Comparison of ENCODE assay signal across 15 cellular contexts in genomic region chr3:133568294-133569014, GRCh38. TPM values are rescaled to one million over a fixed set of nuclear protein-coding genes. Genes with fewer than 3 reads are reported as not detected.
A peak's percentile ranks its signal among the peaks of the same experiment; 100 is the strongest.
DNase-seq lines count a peak whose midpoint lies in the region; TF ChIP-seq lines count a peak whose summit lies in the region.
"Had no signal": no experiment of that assay in that cellular context is flagged by ENCODE, and none has a peak within 500 bp of the region (broad histone marks: within the 10 kb centered on the region; RNA-seq: fewer than 3 reads in every experiment).

No MANE protein-coding gene starts in this region.

- H3K9me3 ChIP-seq in CD8-positive, alpha-beta memory T cell (ENCODE audit: low read length) = no peaks in the 10 kb centered on the region
- H3K9me3 ChIP-seq: tibial artery had no signal

- peaks cover 9% of the 10 kb centered on the region for H3K27me3 Mint-ChIP-seq in activated T-helper 2 cell treated with anti-CD3 and anti-CD28 coated beads, Interferon-gamma antibody, Interleukin-2, Interleukin-4, amounts not matched to agents 10 μg/mL and 5 μg/mL and 100 μg/mL, durations not matched to agents 14 hours and 24 hours and 36 hours (ENCODE audit: low read depth)
- peaks cover 0 to 4% of the 10 kb centered on the region in 2 donors for H3K27me3 Mint-ChIP-seq in CD8-positive, alpha-beta memory T cell
- H3K27me3 Mint-ChIP-seq: activated B cell treated with CpG ODN at 0.5 μM for 24 hours had no signal

- H3K9ac ChIP-seq in mesendoderm (ENCODE audit: low read length) = no peak overlapping the region
- H3K9ac ChIP-seq: parathyroid adenoma had no signal

- WGBS in mesendoderm (ENCODE audit: extremely low coverage, insufficient coverage, low lambda C conversion rate) = no CpG with 5 or more reads among the region's 8 CpGs

- TF ChIP-seq CTCF in choroid plexus epithelial cell (conservative IDR thresholded peaks at IDR 0.05; ENCODE audit: low read depth, low read length) = no peak

- H3K27me3 ChIP-seq in mesendoderm (ENCODE audit: insufficient read depth, low read length, poor library complexity) = no peaks in the 10 kb centered on the region
- no peaks in the 10 kb centered on the region for H3K27me3 ChIP-seq in CD8-positive, alpha-beta memory T cell (ENCODE audit: insufficient read depth, low read length, poor library complexity, severe bottlenecking)
- H3K27me3 ChIP-seq: tibial artery had no signal

- H2BK5ac ChIP-seq in mesendoderm (ENCODE audit: low read length) = no peak overlapping the region

- H3K9me3 Mint-ChIP-seq in activated T-helper 2 cell treated with anti-CD3 and anti-CD28 coated beads, Interferon-gamma antibody, Interleukin-2, Interleukin-4, amounts not matched to agents 10 μg/mL and 5 μg/mL and 100 μg/mL, durations not matched to agents 14 hours and 24 hours and 36 hours = no peaks in the 10 kb centered on the region
- no peaks in the 10 kb centered on the region for H3K9me3 Mint-ChIP-seq in CD8-positive, alpha-beta memory T cell
- H3K9me3 Mint-ChIP-seq: activated B cell treated with CpG ODN at 0.5 μM for 24 hours, endodermal cell had no signal

- no peaks in the 10 kb centered on the region for H3K36me3 Mint-ChIP-seq in activated T-helper 2 cell treated with anti-CD3 and anti-CD28 coated beads, Interferon-gamma antibody, Interleukin-2, Interleukin-4, amounts not matched to agents 10 μg/mL and 5 μg/mL and 100 μg/mL, durations not matched to agents 14 hours and 24 hours and 36 hours (ENCODE audit: low read depth)
- H3K36me3 Mint-ChIP-seq in CD8-positive, alpha-beta memory T cell = no peaks in the 10 kb centered on the region
- H3K36me3 Mint-ChIP-seq: CD14-positive monocyte had no signal

- no peak overlapping the region for H2BK15ac ChIP-seq in mesendoderm (replicated peaks; ENCODE audit: low read depth)

- H2AK5ac ChIP-seq in mesendoderm (ENCODE audit: low read length) = no peak overlapping the region

- POLR2A ChIA-PET in CD8-positive, alpha-beta memory T cell (lab: Charles Lee) = no interaction called here

- no peak overlapping the region for H2BK120ac ChIP-seq in mesendoderm (ENCODE audit: low read depth, low read length)

- no peak overlapping the region for H4K5ac ChIP-seq in mesendoderm (ENCODE audit: low read length)

- H3K4me1 ChIP-seq in mesendoderm (ENCODE audit: control insufficient read depth, low read depth, low read length) = no peaks in the 10 kb centered on the region
- H3K4me1 ChIP-seq in CD8-positive, alpha-beta memory T cell (ENCODE audit: insufficient read depth, low read length) = peaks cover 12% of the 10 kb centered on the region

- DNase-seq in AG08396 (ENCODE audit: low spot score) = peak; percentile 51
- peak; percentile 57 for DNase-seq in LoVo (ENCODE audit: low spot score)
- peak; percentile 69 for DNase-seq in choroid plexus epithelial cell (ENCODE audit: low read depth)
- peak; percentile 39 for DNase-seq in mesendoderm
- no peak for DNase-seq in NCI-H748 (lab: John Stamatoyannopoulos, UW; ENCODE audit: unreplicated experiment)
- DNase-seq in activated T-helper 2 cell treated with anti-CD3 and anti-CD28 coated beads, Interferon-gamma antibody, Interleukin-2, Interleukin-4, amounts not matched to agents 10 μg/mL and 5 μg/mL and 100 μg/mL, durations not matched to agents 14 hours and 24 hours and 36 hours (ENCODE audit: low spot score) = no peak
- no peak for DNase-seq in CD8-positive, alpha-beta memory T cell
- no peak for DNase-seq in stimulated activated CD4-positive, alpha-beta T cell treated with anti-CD3 and anti-CD28 coated beads, Interleukin-2, amount 100 ng/mL, for 48 hours
- DNase-seq: activated B cell treated with CpG ODN at 0.5 μM for 24 hours, activated gamma-delta T cell, endodermal cell, NCI-H2029, tibial artery had no signal

- H3K4me3 ChIP-seq in choroid plexus epithelial cell (ENCODE audit: low read depth, low read length) (no peak overlapping the region), mesendoderm (ENCODE audit: low read length) (no peak overlapping the region)
- no peak overlapping the region for H3K4me3 ChIP-seq in CD8-positive, alpha-beta memory T cell (ENCODE audit: low read length)
- H3K4me3 ChIP-seq: tibial artery had no signal

- H3K79me1 ChIP-seq in mesendoderm (ENCODE audit: low read length) = no peaks in the 10 kb centered on the region

- H3K4me3 Mint-ChIP-seq in activated T-helper 2 cell treated with anti-CD3 and anti-CD28 coated beads, Interferon-gamma antibody, Interleukin-2, Interleukin-4, amounts not matched to agents 10 μg/mL and 5 μg/mL and 100 μg/mL, durations not matched to agents 14 hours and 24 hours and 36 hours (ENCODE audit: low read depth) = no peak overlapping the region
- H3K4me3 Mint-ChIP-seq in CD8-positive, alpha-beta memory T cell = no peak overlapping the region
- H3K4me3 Mint-ChIP-seq: activated B cell treated with CpG ODN at 0.5 μM for 24 hours, CD14-positive monocyte, endodermal cell had no signal

- H3K27ac ChIP-seq in mesendoderm (ENCODE audit: low read depth, low read length) = no peak overlapping the region
- H3K27ac ChIP-seq in CD8-positive, alpha-beta memory T cell (ENCODE audit: low read depth, low read length) = no peak overlapping the region
- H3K27ac ChIP-seq: parathyroid adenoma, tibial artery had no signal

- H3K36me3 ChIP-seq in mesendoderm (ENCODE audit: control insufficient read depth, insufficient read depth, low read length) = no peaks in the 10 kb centered on the region
- no peaks in the 10 kb centered on the region for H3K36me3 ChIP-seq in CD8-positive, alpha-beta memory T cell (ENCODE audit: insufficient read depth, low read length)
- H3K36me3 ChIP-seq: tibial artery had no signal

- H4K8ac ChIP-seq in mesendoderm (ENCODE audit: low read depth, low read length) = no peak overlapping the region

- H3K79me2 ChIP-seq in mesendoderm (ENCODE audit: control insufficient read depth, insufficient read depth, low read length) = no peaks in the 10 kb centered on the region
- H3K79me2 ChIP-seq: parathyroid adenoma had no signal

- intact Hi-C loops in activated T-helper 2 cell treated with anti-CD3 and anti-CD28 coated beads, Interferon-gamma antibody, Interleukin-2, Interleukin-4, amounts not matched to agents 10 μg/mL and 5 μg/mL and 100 μg/mL, durations not matched to agents 14 hours and 24 hours and 36 hours (cut with micrococcal nuclease) = no loop called here

- no peak overlapping the region for H3K27ac Mint-ChIP-seq in activated T-helper 2 cell treated with anti-CD3 and anti-CD28 coated beads, Interferon-gamma antibody, Interleukin-2, Interleukin-4, amounts not matched to agents 10 μg/mL and 5 μg/mL and 100 μg/mL, durations not matched to agents 14 hours and 24 hours and 36 hours
- peak overlapping the region in 2 of 8 donors; percentile 12 to 43 for H3K27ac Mint-ChIP-seq in CD8-positive, alpha-beta memory T cell
- H3K27ac Mint-ChIP-seq: activated B cell treated with CpG ODN at 0.5 μM for 24 hours, endodermal cell had no signal

- no peak overlapping the region for H3K18ac ChIP-seq in mesendoderm (ENCODE audit: low read length)

- H3K23ac ChIP-seq in mesendoderm (ENCODE audit: low read length) = no peak overlapping the region

- H3K4me1 Mint-ChIP-seq in activated T-helper 2 cell treated with anti-CD3 and anti-CD28 coated beads, Interferon-gamma antibody, Interleukin-2, Interleukin-4, amounts not matched to agents 10 μg/mL and 5 μg/mL and 100 μg/mL, durations not matched to agents 14 hours and 24 hours and 36 hours (ENCODE audit: low read depth) = peaks cover 16% of the 10 kb centered on the region
- peaks cover 16 to 24% (median 16%) of the 10 kb centered on the region in 3 donors for H3K4me1 Mint-ChIP-seq in CD8-positive, alpha-beta memory T cell

- CTCF ChIA-PET in CD8-positive, alpha-beta memory T cell (lab: Charles Lee) = interaction anchor here (0.7 to 2.4 kb wide), 3 partner anchors 22 to 81 kb away, joined by 3 to 12 read pairs (median 3); no protein-coding TSS in a partner anchor

- H3K4me2 ChIP-seq in mesendoderm (ENCODE audit: low read length) = no peak overlapping the region

- H3K56ac ChIP-seq in mesendoderm (ENCODE audit: low read length) = no peak overlapping the region

- no peak overlapping the region for H3K4ac ChIP-seq in mesendoderm (ENCODE audit: low read depth, low read length)

RNA-seq across cellular contexts. Expression of gene CDV3, which starts 5.0 kb away (rescaled TPM):
- polyA plus RNA-seq in mesendoderm (2013, experiment 1 of 2) = 126 TPM
- 124 TPM for polyA plus RNA-seq in mesendoderm (2013, experiment 2 of 2)
- total RNA-seq in activated T-helper 2 cell treated with anti-CD3 and anti-CD28 coated beads, Interferon-gamma antibody, Interleukin-2, Interleukin-4, amounts not matched to agents 10 μg/mL and 5 μg/mL and 100 μg/mL, durations not matched to agents 14 hours and 24 hours and 36 hours = 288 and 295 TPM in 2 replicates
- 100 to 1,000 TPM; 298 to 322 TPM for total RNA-seq in CD8-positive, alpha-beta memory T cell
- 71.5 TPM for polyA plus RNA-seq in CD8-positive, alpha-beta memory T cell

Comparison
In these comparisons a context has a peak if more than half of its experiments do, and no peak if none do; other contexts are left out.
1. DNase-seq: peak in AG08396 (single experiment), LoVo (single experiment), choroid plexus epithelial cell (single experiment) and mesendoderm (single experiment); none in NCI-H748 (single experiment), activated T-helper 2 cell treated with anti-CD3 and anti-CD28 coated beads, Interferon-gamma antibody, Interleukin-2, Interleukin-4, amounts not matched to agents 10 μg/mL and 5 μg/mL and 100 μg/mL, durations not matched to agents 14 hours and 24 hours and 36 hours (single experiment), CD8-positive, alpha-beta memory T cell (0 of 5) and stimulated activated CD4-positive, alpha-beta T cell treated with anti-CD3 and anti-CD28 coated beads, Interleukin-2, amount 100 ng/mL, for 48 hours (0 of 2).